ENCODE assay signal across 11 cellular contexts in the genomic region with DNA sequence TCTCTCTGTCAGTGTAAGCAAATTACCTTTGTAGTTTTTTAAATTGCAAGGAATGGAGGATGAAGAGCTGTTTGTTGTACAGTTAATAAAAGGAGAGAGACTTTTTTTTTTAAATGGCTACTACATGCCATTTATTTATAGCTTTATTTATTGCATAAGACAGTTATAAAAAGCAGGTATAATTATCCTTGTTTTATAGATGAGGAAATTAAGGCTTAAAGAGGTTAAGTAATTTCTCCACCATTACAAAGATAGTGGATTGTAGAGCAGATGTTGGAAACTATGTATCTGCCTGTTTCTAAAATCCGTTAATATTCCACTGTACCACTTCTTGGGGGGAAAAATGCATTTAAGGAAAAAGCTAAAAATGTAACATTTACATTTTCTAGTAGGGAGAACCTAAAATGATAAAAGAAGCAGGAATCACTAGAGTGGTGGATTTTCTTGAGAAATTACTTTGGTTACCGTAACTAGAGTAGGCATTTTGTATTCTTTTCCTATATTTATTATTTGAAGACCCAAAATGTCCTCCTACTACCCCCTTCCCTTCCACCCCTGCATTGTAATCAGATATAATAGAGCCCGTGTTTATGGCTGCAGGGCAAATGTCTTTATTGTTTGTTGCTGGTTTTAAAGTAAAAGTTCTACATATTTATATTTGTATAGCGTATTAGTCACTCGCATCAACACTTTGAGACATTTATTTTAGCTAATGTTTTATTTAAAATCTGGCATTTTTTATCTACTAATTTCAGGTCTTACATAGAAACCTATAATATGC. TPM values are rescaled to one million over a fixed set of nuclear protein-coding genes. Genes with fewer than 3 reads are reported as not detected.
DNase-seq lines count a peak whose midpoint lies in the region; ATAC-seq and TF ChIP-seq lines count a peak whose summit lies in the region.
"Had no signal": no experiment of that assay in that cellular context is flagged by ENCODE, and none has a peak within 500 bp of the region (broad histone marks: within the 10 kb centered on the region; RNA-seq: fewer than 3 reads in every experiment).

No MANE protein-coding gene starts in this region.

- H3K36me3 Mint-ChIP-seq in T-helper 1 cell treated with Interleukin-12 subunit alpha and Interleukin-12 subunit beta and Interleukin-4 antibody, amounts not matched to agents 30 μg/mL and 1 μg/mL, for 36 hours (ENCODE audit: low read depth) = peaks cover 9% of the 10 kb centered on the region

- ATAC-seq in GM21390 (IDR thresholded peaks at IDR 0.05; ENCODE audit: unreplicated experiment) (no peak), GM19324 (IDR thresholded peaks at IDR 0.05; ENCODE audit: low FRiP score, unreplicated experiment) (no peak)

- H3K9me3 Mint-ChIP-seq in T-helper 1 cell treated with Interleukin-12 subunit alpha and Interleukin-12 subunit beta and Interleukin-4 antibody, amounts not matched to agents 30 μg/mL and 1 μg/mL, for 36 hours = no peaks in the 10 kb centered on the region

- no peaks in the 10 kb centered on the region for H3K27me3 Mint-ChIP-seq in T-helper 1 cell treated with Interleukin-12 subunit alpha and Interleukin-12 subunit beta and Interleukin-4 antibody, amounts not matched to agents 30 μg/mL and 1 μg/mL, for 36 hours (ENCODE audit: low read depth)

- H3K27me3 ChIP-seq in MG63 = no peaks in the 10 kb centered on the region
- H3K27me3 ChIP-seq in ectodermal cell (ENCODE audit: control insufficient read depth, insufficient read depth, low read length, poor library complexity, severe bottlenecking) = no peaks in the 10 kb centered on the region
- no peaks in the 10 kb centered on the region for H3K27me3 ChIP-seq in parathyroid adenoma (ENCODE audit: control insufficient read depth, insufficient read depth, low read length)
- H3K27me3 ChIP-seq: neutrophil, SJCRH30 had no signal

- H3K27ac ChIP-seq in ectodermal cell (ENCODE audit: insufficient read depth, low read depth, low read length, poor library complexity, severe bottlenecking) = no peak overlapping the region
- H3K27ac ChIP-seq in parathyroid adenoma = peak overlapping the region; percentile 11
- H3K27ac ChIP-seq: neutrophil, SJCRH30 had no signal

- H3K9ac ChIP-seq in parathyroid adenoma = no peak overlapping the region

- no peak overlapping the region for H3K27ac Mint-ChIP-seq in T-helper 1 cell treated with Interleukin-12 subunit alpha and Interleukin-12 subunit beta and Interleukin-4 antibody, amounts not matched to agents 30 μg/mL and 1 μg/mL, for 36 hours

- no peak overlapping the region for H2AFZ ChIP-seq in parathyroid adenoma

- no peak for TF ChIP-seq CTCF in parathyroid adenoma (IDR thresholded peaks at IDR 0.05)

- H3K4me3 ChIP-seq in MG63 (peak overlapping the region; percentile 79), ectodermal cell (ENCODE audit: insufficient read depth, low read depth, low read length) (peak overlapping the region; percentile 1), parathyroid adenoma (ENCODE audit: low read depth, low read length) (peak overlapping the region; percentile 2)
- H3K4me3 ChIP-seq: SJCRH30 had no signal

- H3K4me3 Mint-ChIP-seq in T-helper 1 cell treated with Interleukin-12 subunit alpha and Interleukin-12 subunit beta and Interleukin-4 antibody, amounts not matched to agents 30 μg/mL and 1 μg/mL, for 36 hours = peak overlapping the region; percentile 99

- 100% methylated on average over 1 of the region's 5 CpGs for WGBS in ectodermal cell, 2 experiments

- H3K4me1 ChIP-seq in ectodermal cell (ENCODE audit: control insufficient read depth, insufficient read depth, low read length) (peaks cover 6% of the 10 kb centered on the region), parathyroid adenoma (peaks cover 16% of the 10 kb centered on the region)
- H3K4me1 ChIP-seq: SJCRH30 had no signal

- peak overlapping the region; percentile 36 for H3K4me2 ChIP-seq in parathyroid adenoma (ENCODE audit: low read length)

- H3K36me3 ChIP-seq in MG63 (peaks cover 27% of the 10 kb centered on the region), ectodermal cell (ENCODE audit: control insufficient read depth, insufficient read depth, low read length) (peaks cover 12% of the 10 kb centered on the region), parathyroid adenoma (ENCODE audit: control insufficient read depth, insufficient read depth, low read length) (no peaks in the 10 kb centered on the region)
- H3K36me3 ChIP-seq: neutrophil had no signal

- peaks cover 40% of the 10 kb centered on the region for H3K4me1 Mint-ChIP-seq in T-helper 1 cell treated with Interleukin-12 subunit alpha and Interleukin-12 subunit beta and Interleukin-4 antibody, amounts not matched to agents 30 μg/mL and 1 μg/mL, for 36 hours (ENCODE audit: low read depth)

- peaks cover 8% of the 10 kb centered on the region for H3K79me2 ChIP-seq in parathyroid adenoma

- DNase-seq in T-helper 1 cell (no peak), MG63 (no peak), NCI-H524 treated with DMSO at 0.1 percent for 48 hours (lab: John Stamatoyannopoulos, UW) (no peak)
- DNase-seq: ACHN, SJCRH30 had no signal

- H3K9me3 ChIP-seq in MG63 (no peaks in the 10 kb centered on the region), ectodermal cell (ENCODE audit: control insufficient read depth, low read length) (no peaks in the 10 kb centered on the region), parathyroid adenoma (ENCODE audit: control insufficient read depth, low read length) (no peaks in the 10 kb centered on the region)
- H3K9me3 ChIP-seq: neutrophil, SJCRH30 had no signal

RNA-seq across cellular contexts. Expression of a gene that starts 2.3 kb away (rescaled TPM):
- 10.8 and 11.0 TPM in 2 replicates for total RNA-seq in MG63 (2014; rRNA removed; shearing (Covaris generic); ENCODE audit: low replicate concordance)
- 13.3 TPM for polyA plus RNA-seq in ectodermal cell (2013, experiment 1 of 4)
- 12.7 TPM for polyA plus RNA-seq in ectodermal cell (2013, experiment 2 of 4)
- 12.3 TPM for polyA plus RNA-seq in ectodermal cell (2013, experiment 3 of 4)
- polyA plus RNA-seq in ectodermal cell (2013, experiment 4 of 4) = 13.8 TPM

RNA-seq across cellular contexts. Expression of a gene that starts 48.0 kb away (rescaled TPM):
- total RNA-seq in MG63 (2014; rRNA removed; shearing (Covaris generic); ENCODE audit: low replicate concordance) = under 0.01 TPM in 1 of 2 replicates, not detected in the other
- polyA plus RNA-seq in ectodermal cell (2013, experiment 1 of 4) = 0.37 TPM
- polyA plus RNA-seq in ectodermal cell (2013, experiment 2 of 4) = 0.66 TPM
- polyA plus RNA-seq in ectodermal cell (2013, experiment 3 of 4) = 0.11 TPM
- 0.49 TPM for polyA plus RNA-seq in ectodermal cell (2013, experiment 4 of 4)
- total RNA-seq: SJCRH30 had no signal

Comparison
In these comparisons a context has a peak if more than half of its experiments do, and no peak if none do; other contexts are left out.
1. H3K4me3 ChIP-seq: peak in every context shown above with its lines; median percentile 79 in MG63; 2 in parathyroid adenoma; 1 in ectodermal cell.